In genomic region chr4:2858451-2859217, GRCh38 we compare ENCODE assay signal across 12 cellular contexts. TPM values are rescaled to one million over a fixed set of nuclear protein-coding genes. Genes with fewer than 3 reads are reported as not detected.
A peak's percentile ranks its signal among the peaks of the same experiment; 100 is the strongest.
DNase-seq lines count a peak whose midpoint lies in the region; ATAC-seq and TF ChIP-seq lines count a peak whose summit lies in the region.
"Had no signal": no experiment of that assay in that cellular context is flagged by ENCODE, and none has a peak within 500 bp of the region (broad histone marks: within the 10 kb centered on the region; RNA-seq: fewer than 3 reads in every experiment).

No MANE protein-coding gene starts in this region.

- H3K36me3 Mint-ChIP-seq in MCF 10A (ENCODE audit: insufficient read depth, unreplicated experiment) (peaks cover 3% of the 10 kb centered on the region), memory B cell (peaks cover 10% of the 10 kb centered on the region)
- H3K36me3 Mint-ChIP-seq in activated CD8-positive, alpha-beta T cell treated with anti-CD3 and anti-CD28 coated beads for 36 hours (ENCODE audit: low read depth): peaks cover 14% of the 10 kb centered on the region

- H3K4me3 ChIP-seq in breast epithelium (no peak overlapping the region), cardiac fibroblast (replicated peaks in 1 of 2; ENCODE audit: low read depth in 2 of 2, low read length in 2 of 2) (no peak overlapping the region), aorta (ENCODE audit: low read length in 2 of 2) (no peak overlapping the region), uterus (no peak overlapping the region)
- H3K4me3 ChIP-seq: prostate gland had no signal

- H3K27ac ChIP-seq in breast epithelium (no peak overlapping the region), aorta (ENCODE audit: low read depth in 1 of 2, low read length in 2 of 2) (no peak overlapping the region), uterus (peak overlapping the region in 1 of 2 donors; percentile 50)
- H3K27ac ChIP-seq: prostate gland had no signal

- H3K4me1 ChIP-seq in breast epithelium (peaks cover 4 to 12% of the 10 kb centered on the region in 2 donors), aorta (ENCODE audit: control insufficient read depth in 1 of 2, insufficient read depth in 2 of 2, low read length in 2 of 2) (peaks cover 8 to 12% of the 10 kb centered on the region in 2 donors), uterus (peaks cover 23 to 25% of the 10 kb centered on the region in 2 donors)

- ATAC-seq in memory B cell (ENCODE audit: low read depth): no peak
- ATAC-seq in aorta (ENCODE audit: low FRiP score): peak; percentile 19
- ATAC-seq in activated CD8-positive, alpha-beta T cell treated with anti-CD3 and anti-CD28 coated beads for 36 hours: no peak

- H3K36me3 ChIP-seq in breast epithelium: no peaks in the 10 kb centered on the region
- peaks cover 0 to 2% of the 10 kb centered on the region in 2 donors for H3K36me3 ChIP-seq in aorta (ENCODE audit: control insufficient read depth in 1 of 2, insufficient read depth in 2 of 2, low read length in 1 of 2)
- no peaks in the 10 kb centered on the region for H3K36me3 ChIP-seq in uterus
- H3K36me3 ChIP-seq: prostate gland had no signal

- intact Hi-C loops in MCF 10A (cut with micrococcal nuclease): no loop called here
- intact Hi-C loops in breast epithelium (cut with DNase I; ENCODE audit: low total_unique reads): no loop called here
- intact Hi-C loops in aorta (cut with DNase I): no loop called here
- intact Hi-C loops in uterus (cut with DNase I; ENCODE audit: low total_unique reads): no loop called here
- intact Hi-C loops in activated CD8-positive, alpha-beta T cell treated with anti-CD3 and anti-CD28 coated beads for 36 hours (cut with micrococcal nuclease): no loop called here

- CTCF ChIA-PET in MCF 10A (lab: Yijun Ruan, JAX): no interaction called here
- CTCF ChIA-PET in activated CD8-positive, alpha-beta T cell treated with anti-CD3 and anti-CD28 coated beads for 36 hours (lab: Charles Lee): no interaction called here

- H3K9me3 ChIP-seq in breast epithelium (no peaks in the 10 kb centered on the region), aorta (ENCODE audit: control insufficient read depth, low read length) (no peaks in the 10 kb centered on the region), uterus (no peaks in the 10 kb centered on the region)
- H3K9me3 ChIP-seq: prostate gland had no signal

- peaks cover 43% of the 10 kb centered on the region for H3K4me1 Mint-ChIP-seq in MCF 10A (ENCODE audit: insufficient read depth, unreplicated experiment)
- H3K4me1 Mint-ChIP-seq in memory B cell: peaks cover 56% of the 10 kb centered on the region
- peaks cover 72% of the 10 kb centered on the region for H3K4me1 Mint-ChIP-seq in activated CD8-positive, alpha-beta T cell treated with anti-CD3 and anti-CD28 coated beads for 36 hours (ENCODE audit: low read depth)

- H3K27me3 Mint-ChIP-seq in MCF 10A (ENCODE audit: insufficient read depth, unreplicated experiment) (no peaks in the 10 kb centered on the region), memory B cell (no peaks in the 10 kb centered on the region)
- H3K27me3 Mint-ChIP-seq in activated CD8-positive, alpha-beta T cell treated with anti-CD3 and anti-CD28 coated beads for 36 hours: no peaks in the 10 kb centered on the region
- H3K27me3 Mint-ChIP-seq: central memory CD8-positive, alpha-beta T cell had no signal

- DNase-seq in MCF 10A (ENCODE audit: unreplicated experiment) (no peak), breast epithelium (ENCODE audit: low spot score in 2 of 2) (no peak), cardiac fibroblast (ENCODE audit: low read depth in 2 of 2) (peak; percentile 55 to 62), memory B cell (ENCODE audit: low spot score in 2 of 2) (no peak), aorta (no peak), GM19240 (ENCODE audit: insufficient read length, low spot score) (no peak), uterus (no peak)
- no peak for DNase-seq in activated CD8-positive, alpha-beta T cell treated with anti-CD3 and anti-CD28 coated beads for 36 hours
- DNase-seq: activated CD4-positive, alpha-beta T cell treated with anti-CD3 and anti-CD28 coated beads for 48 hours; NCI-H1436 treated with DMSO at 0.1 percent for 48 hours had no signal

- WGBS in aorta, 2 donors: 26 to 39% methylated on average over 7 of the region's 7 CpGs

- TF ChIP-seq CTCF in MCF 10A (IDR thresholded peaks at IDR 0.05; ENCODE audit: unreplicated experiment) (no peak), breast epithelium (IDR thresholded peaks at IDR 0.05) (no peak), cardiac fibroblast (IDR thresholded peaks at IDR 0.05; ENCODE audit: low read depth, low read length) (no peak), uterus (IDR thresholded peaks at IDR 0.05) (no peak)
- no peak for TF ChIP-seq CTCF in activated CD8-positive, alpha-beta T cell treated with anti-CD3 and anti-CD28 coated beads for 36 hours (IDR thresholded peaks at IDR 0.05)

- H3K4me3 Mint-ChIP-seq in MCF 10A (ENCODE audit: unreplicated experiment) (no peak overlapping the region), memory B cell (no peak overlapping the region)
- no peak overlapping the region for H3K4me3 Mint-ChIP-seq in activated CD8-positive, alpha-beta T cell treated with anti-CD3 and anti-CD28 coated beads for 36 hours
- H3K4me3 Mint-ChIP-seq: central memory CD8-positive, alpha-beta T cell had no signal

- no peak for TF ChIP-seq POLR2A in breast epithelium (IDR thresholded peaks at IDR 0.05)
- no peak for TF ChIP-seq POLR2A in uterus (IDR thresholded peaks at IDR 0.05)

- H3K9me3 Mint-ChIP-seq in MCF 10A (ENCODE audit: unreplicated experiment): no peaks in the 10 kb centered on the region
- H3K9me3 Mint-ChIP-seq in memory B cell: no peaks in the 10 kb centered on the region
- H3K9me3 Mint-ChIP-seq in activated CD8-positive, alpha-beta T cell treated with anti-CD3 and anti-CD28 coated beads for 36 hours: no peaks in the 10 kb centered on the region
- H3K9me3 Mint-ChIP-seq: central memory CD8-positive, alpha-beta T cell had no signal

- no peaks in the 10 kb centered on the region for H3K27me3 ChIP-seq in breast epithelium
- H3K27me3 ChIP-seq in aorta (ENCODE audit: control insufficient read depth in 1 of 2, insufficient read depth in 2 of 2, low read length in 1 of 2): no peaks in the 10 kb centered on the region
- H3K27me3 ChIP-seq in uterus: no peaks in the 10 kb centered on the region

- POLR2A ChIA-PET in MCF 10A (lab: Yijun Ruan, JAX): interaction anchor here (0.9 to 1.4 kb wide), 2 partner anchors 14 to 79 kb away, joined by 3 read pairs; no protein-coding TSS in a partner anchor
- POLR2A ChIA-PET in activated CD8-positive, alpha-beta T cell treated with anti-CD3 and anti-CD28 coated beads for 36 hours (lab: Charles Lee): interaction anchor here (1.1 kb wide), 1 partner anchor 47 kb away, joined by 3 read pairs; no protein-coding TSS in a partner anchor

- no TSS peak for BruUV-seq in MCF 10A (replicated peaks; lab: Mats Ljungman, UMichigan)

- H3K27ac Mint-ChIP-seq in MCF 10A (ENCODE audit: low read depth, unreplicated experiment): peak overlapping the region; percentile 39
- peak overlapping the region; percentile 17 for H3K27ac Mint-ChIP-seq in memory B cell
- H3K27ac Mint-ChIP-seq in activated CD8-positive, alpha-beta T cell treated with anti-CD3 and anti-CD28 coated beads for 36 hours: no peak overlapping the region

RNA-seq across cellular contexts. Expression of gene ADD1, which starts 15.0 kb away (rescaled TPM):
- total RNA-seq in MCF 10A (2022) (131 and 161 TPM in 2 replicates), breast epithelium (100 to 1,000 TPM; 161 to 193 (median 181) TPM), aorta (100 to 1,000 TPM; 305 to 351 TPM), uterus (100 to 1,000 TPM; 161 to 403 (median 225) TPM)
- 100 to 1,000 TPM in 1 of 2 donors, 10 to 100 TPM in 1; 98.3 to 263 TPM for polyA plus RNA-seq in aorta
- 100 to 1,000 TPM; 149 to 154 TPM for total RNA-seq in activated CD8-positive, alpha-beta T cell treated with anti-CD3 and anti-CD28 coated beads for 36 hours

Comparison
In these comparisons a context has a peak if more than half of its experiments do, and no peak if none do; other contexts are left out.
1. DNase-seq: peak in cardiac fibroblast (2 of 2); none in MCF 10A (single experiment), breast epithelium (0 of 2), memory B cell (0 of 2), aorta (0 of 2), GM19240 (single experiment), uterus (0 of 2) and activated CD8-positive, alpha-beta T cell treated with anti-CD3 and anti-CD28 coated beads for 36 hours (single experiment).